Comparison of ENCODE assay signal across 1 cellular context in genomic region chr18:37393945-37394609, GRCh38.
TF ChIP-seq lines count a peak whose summit lies in the region.

No MANE protein-coding gene starts in this region.

TF ChIP-seq in WTC11, 78 proteins besides CTCF, POLR2A, EP300 and RAD21 (continued from another document):
- TF ChIP-seq ARID4B (CRISPR knock-in tag; IDR thresholded peaks at IDR 0.05; ENCODE audit: borderline replicate concordance) (0 out of 2 replicates have a peak, but pooled peaks have one; percentile 42), FOXK1 (CRISPR knock-in tag; IDR thresholded peaks at IDR 0.05) (peak; percentile 33; the same call in 1 of the 2 replicates), SMAD4 (CRISPR knock-in tag; IDR thresholded peaks at IDR 0.05) (no peak), ZNF532 (CRISPR knock-in tag; IDR thresholded peaks at IDR 0.05; ENCODE audit: borderline replicate concordance) (no peak), E2F5 (CRISPR knock-in tag; IDR thresholded peaks at IDR 0.05) (peak; percentile 78; the same call in 1 of the 2 replicates), MYBL2 (CRISPR knock-in tag; IDR thresholded peaks at IDR 0.05) (0 out of 2 replicates have a peak, but pooled peaks have one; percentile 49), CREM (CRISPR knock-in tag; IDR thresholded peaks at IDR 0.05) (peak; percentile 65; the same call in 1 of the 2 replicates), ZBTB21 (CRISPR knock-in tag; IDR thresholded peaks at IDR 0.05; ENCODE audit: borderline replicate concordance) (peak; percentile 18; the same call in 1 of the 2 replicates), FOXP1 (CRISPR knock-in tag; IDR thresholded peaks at IDR 0.05; ENCODE audit: borderline replicate concordance) (peak; percentile 74; the same call in 1 of the 2 replicates), FOXP4 (CRISPR knock-in tag; IDR thresholded peaks at IDR 0.05) (peak; percentile 73; the same call in 1 of the 2 replicates), ZSCAN18 (CRISPR knock-in tag; IDR thresholded peaks at IDR 0.05) (no peak)
TF ChIP-seq in WTC11: peak in this region for 13.
